9 cellular contexts compared by ENCODE assay signal in genomic region chr1:36133484-36133883, GRCh38. TPM values are rescaled to one million over a fixed set of nuclear protein-coding genes. Genes with fewer than 3 reads are reported as not detected.
DNase-seq lines count a peak whose midpoint lies in the region; ATAC-seq and TF ChIP-seq lines count a peak whose summit lies in the region.
"Had no signal": no experiment of that assay in that cellular context is flagged by ENCODE, and none has a peak within 500 bp of the region (broad histone marks: within the 10 kb centered on the region; RNA-seq: fewer than 3 reads in every experiment).

No MANE protein-coding gene starts in this region.

- no peak for TF ChIP-seq CTCF in AG09309 (IDR thresholded peaks at IDR 0.05; ENCODE audit: control insufficient read depth, insufficient read depth, low read depth, low read length, missing control alignments)
- TF ChIP-seq CTCF in brain (conservative IDR thresholded peaks at IDR 0.05), result no peak

- no peak overlapping the region for H3K4me3 Mint-ChIP-seq in brain
- no peak overlapping the region for H3K4me3 Mint-ChIP-seq in natural killer cell treated with Interleukin-12 subunit alpha and Interleukin-12 subunit beta and Interleukin-15 and Interleukin-18, amount 100 ng/mL, for 72 hours

- peaks cover 11% of the 10 kb centered on the region for H3K36me3 Mint-ChIP-seq in brain
- H3K36me3 Mint-ChIP-seq in natural killer cell treated with Interleukin-12 subunit alpha and Interleukin-12 subunit beta and Interleukin-15 and Interleukin-18, amount 100 ng/mL, for 72 hours, result no peaks in the 10 kb centered on the region

- ATAC-seq in left lobe of liver (peak; percentile 19), GM18502 (IDR thresholded peaks at IDR 0.05; ENCODE audit: poor library complexity, unreplicated experiment) (no peak)
- no peak for ATAC-seq in natural killer cell treated with Interleukin-12 subunit alpha and Interleukin-12 subunit beta and Interleukin-15 and Interleukin-18, amount 100 ng/mL, for 72 hours

- no peak overlapping the region for H3K4me3 ChIP-seq in AG09309 (ENCODE audit: control insufficient read depth, low read depth, low read length)

- peaks cover 11% of the 10 kb centered on the region for H3K27me3 Mint-ChIP-seq in brain
- no peaks in the 10 kb centered on the region for H3K27me3 Mint-ChIP-seq in natural killer cell treated with Interleukin-12 subunit alpha and Interleukin-12 subunit beta and Interleukin-15 and Interleukin-18, amount 100 ng/mL, for 72 hours

- peaks cover 21% of the 10 kb centered on the region for H3K4me1 Mint-ChIP-seq in brain
- H3K4me1 Mint-ChIP-seq in natural killer cell treated with Interleukin-12 subunit alpha and Interleukin-12 subunit beta and Interleukin-15 and Interleukin-18, amount 100 ng/mL, for 72 hours (ENCODE audit: low read depth in 2 of 2), result no peaks in the 10 kb centered on the region

- no peaks in the 10 kb centered on the region for H3K9me3 Mint-ChIP-seq in brain
- no peaks in the 10 kb centered on the region for H3K9me3 Mint-ChIP-seq in natural killer cell treated with Interleukin-12 subunit alpha and Interleukin-12 subunit beta and Interleukin-15 and Interleukin-18, amount 100 ng/mL, for 72 hours

- peak overlapping the region in 4 of 5 experiments; percentile 85 to 90 (median 88) for H3K27ac Mint-ChIP-seq in brain
- no peak overlapping the region for H3K27ac Mint-ChIP-seq in natural killer cell treated with Interleukin-12 subunit alpha and Interleukin-12 subunit beta and Interleukin-15 and Interleukin-18, amount 100 ng/mL, for 72 hours

- DNase-seq in AG09309 (ENCODE audit: low read depth) (peak; percentile 97), MV-4-11 (lab: John Stamatoyannopoulos, UW) (peak; percentile 40), left lobe of liver (ENCODE audit: low spot score) (no peak), NCI-H748 treated with DMSO at 0.1 percent for 48 hours (lab: John Stamatoyannopoulos, UW) (no peak), NCI-H2081 (lab: John Stamatoyannopoulos, UW) (no peak)
- DNase-seq in natural killer cell treated with Interleukin-12 subunit alpha and Interleukin-12 subunit beta and Interleukin-15 and Interleukin-18, amount 100 ng/mL, for 72 hours (ENCODE audit: low spot score), result no peak

RNA-seq across cellular contexts. Expression of gene COL8A2, which starts 8.5 kb away (rescaled TPM):
- 1.8 TPM for polyA plus RNA-seq in brain (ENCODE audit: insufficient read depth, low read depth, low replicate concordance)
- 0.50 TPM for total RNA-seq in left lobe of liver
- total RNA-seq in natural killer cell treated with Interleukin-12 subunit alpha and Interleukin-12 subunit beta and Interleukin-15 and Interleukin-18, amount 100 ng/mL, for 72 hours, result under 1 TPM in 1 of 2 donors, not detected in 1; 0.08 TPM

RNA-seq across cellular contexts. Expression of gene TRAPPC3, which starts 15.8 kb away (rescaled TPM):
- polyA plus RNA-seq in brain (ENCODE audit: insufficient read depth, low read depth, low replicate concordance), result 105 TPM
- 24.8 TPM for total RNA-seq in left lobe of liver
- 10 to 100 TPM; 58.4 to 69.2 TPM for total RNA-seq in natural killer cell treated with Interleukin-12 subunit alpha and Interleukin-12 subunit beta and Interleukin-15 and Interleukin-18, amount 100 ng/mL, for 72 hours

RNA-seq across cellular contexts. Expression of gene MAP7D1, which starts 22.5 kb away (rescaled TPM):
- polyA plus RNA-seq in brain (ENCODE audit: insufficient read depth, low read depth, low replicate concordance), result 244 TPM
- 13.3 TPM for total RNA-seq in left lobe of liver
- 100 to 1,000 TPM; 153 to 196 TPM for total RNA-seq in natural killer cell treated with Interleukin-12 subunit alpha and Interleukin-12 subunit beta and Interleukin-15 and Interleukin-18, amount 100 ng/mL, for 72 hours

RNA-seq across cellular contexts. Expression of gene ADPRS, which starts 44.8 kb away (rescaled TPM):
- 39.1 TPM for polyA plus RNA-seq in brain (ENCODE audit: insufficient read depth, low read depth, low replicate concordance)
- total RNA-seq in left lobe of liver, result 9.0 TPM
- total RNA-seq in natural killer cell treated with Interleukin-12 subunit alpha and Interleukin-12 subunit beta and Interleukin-15 and Interleukin-18, amount 100 ng/mL, for 72 hours, result 10 to 100 TPM; 43.5 to 47.9 TPM

RNA-seq across cellular contexts. Expression of gene TEKT2, which starts 49.6 kb away (rescaled TPM):
- polyA plus RNA-seq in brain (ENCODE audit: insufficient read depth, low read depth, low replicate concordance), result 12.0 TPM
- total RNA-seq in left lobe of liver, result not detected
- not detected for total RNA-seq in natural killer cell treated with Interleukin-12 subunit alpha and Interleukin-12 subunit beta and Interleukin-15 and Interleukin-18, amount 100 ng/mL, for 72 hours
- total RNA-seq: activated CD8-positive, alpha-beta memory T cell treated with anti-CD3 and anti-CD28 coated beads for 36 hours had no signal

Comparison
In these comparisons a context has a peak if more than half of its experiments do, and no peak if none do; other contexts are left out.
1. DNase-seq: peak in AG09309 (single experiment) and MV-4-11 (single experiment); none in left lobe of liver (single experiment), NCI-H748 treated with DMSO at 0.1 percent for 48 hours (single experiment), NCI-H2081 (0 of 2) and natural killer cell treated with Interleukin-12 subunit alpha and Interleukin-12 subunit beta and Interleukin-15 and Interleukin-18, amount 100 ng/mL, for 72 hours (single experiment).
2. H3K27ac Mint-ChIP-seq: peak in brain (4 of 5); none in natural killer cell treated with Interleukin-12 subunit alpha and Interleukin-12 subunit beta and Interleukin-15 and Interleukin-18, amount 100 ng/mL, for 72 hours (0 of 2).
3. RNA of gene MAP7D1, which starts 22.5 kb away (total RNA-seq): 153 to 196 TPM in natural killer cell treated with Interleukin-12 subunit alpha and Interleukin-12 subunit beta and Interleukin-15 and Interleukin-18, amount 100 ng/mL, for 72 hours; 13.3 TPM in left lobe of liver (single experiment); every median in the first group is over 10 times any median in the second.